ENCODE assay signal across 23 cellular contexts in genomic region chr11:90235536-90235935, GRCh38.
"Had no signal": no experiment of that assay in that cellular context is flagged by ENCODE, and none has a peak within 500 bp of the region (broad histone marks: within the 10 kb centered on the region; RNA-seq: fewer than 3 reads in every experiment).

No MANE protein-coding gene starts in this region.

- DNase-seq: activated CD4-positive, alpha-beta T cell treated with anti-CD3 and anti-CD28 coated beads for 4 hours; activated CD4-positive, alpha-beta T cell treated with anti-CD3 and anti-CD28 coated beads, Interleukin-2, amount 50 U/mL, for 4 hours; activated CD8-positive, alpha-beta memory T cell treated with anti-CD3 and anti-CD28 coated beads, Interleukin-2, amount 50 U/mL, for 48 hours; activated CD8-positive, alpha-beta T cell treated with anti-CD3 and anti-CD28 coated beads, Interleukin-2, amount 10 ng/mL, durations not matched to agents 7 days and 5 days; activated effector memory CD4-positive, alpha-beta T cell treated with Interleukin-2 at 50 U/mL for 16 hours; activated naive CD4-positive, alpha-beta T cell; activated T-cell treated with anti-CD3 and anti-CD28 coated beads, Interleukin-2, amount 50 U/mL, for 1 hour; amniotic stem cell; IMR-90; KG1; NCI-H1092; NCI-H1417; NCI-H2029; NCI-H2107; NCI-H524; PC-9; SIG-M5; T-helper 17 cell had no signal

- H2AFZ ChIP-seq: PC-9 had no signal

- H3K4me2 ChIP-seq: PC-9 had no signal

- H3K27ac Mint-ChIP-seq: activated CD8-positive, alpha-beta T cell treated with anti-CD3 and anti-CD28 coated beads, Interleukin-2, amount 10 ng/mL, durations not matched to agents 7 days and 5 days; activated naive CD4-positive, alpha-beta T cell treated with anti-CD3 and anti-CD28 coated beads, Interleukin-2, amount 50 U/mL, for 24 hours; brain; T-helper 17 cell had no signal

- H3K36me3 Mint-ChIP-seq: activated naive CD4-positive, alpha-beta T cell treated with anti-CD3 and anti-CD28 coated beads, Interleukin-2, amount 50 U/mL, for 24 hours; brain had no signal

- H3K27ac ChIP-seq: ascending aorta, cardiac muscle cell, PC-9 had no signal

- H3K4me3 Mint-ChIP-seq: activated CD8-positive, alpha-beta T cell treated with anti-CD3 and anti-CD28 coated beads, Interleukin-2, amount 10 ng/mL, durations not matched to agents 7 days and 5 days; activated naive CD4-positive, alpha-beta T cell treated with anti-CD3 and anti-CD28 coated beads, Interleukin-2, amount 50 U/mL, for 24 hours; T-helper 17 cell had no signal

- H3K9me3 ChIP-seq: ascending aorta had no signal

- H3K36me3 ChIP-seq: ascending aorta, cardiac muscle cell had no signal

- H3K27me3 Mint-ChIP-seq: brain had no signal

- H3K27me3 ChIP-seq: ascending aorta, cardiac muscle cell had no signal

- H3K4me1 ChIP-seq: ascending aorta had no signal

- ATAC-seq: activated CD4-positive, CD25-positive, alpha-beta regulatory T cell treated with anti-CD3 and anti-CD28 coated beads, Interleukin-2, amount 50 U/mL, for 24 hours; activated CD8-positive, alpha-beta T cell treated with anti-CD3 and anti-CD28 coated beads, Interleukin-2, amount 10 ng/mL, durations not matched to agents 7 days and 5 days; T-helper 17 cell had no signal

- H3K4me3 ChIP-seq: ascending aorta, cardiac muscle cell, PC-9 had no signal
